ENCODE assay signal across 8 cellular contexts in genomic region chr17:79778504-79779087, GRCh38. TPM values are rescaled to one million over a fixed set of nuclear protein-coding genes. Genes with fewer than 3 reads are reported as not detected.
DNase-seq lines count a peak whose midpoint lies in the region; ATAC-seq and TF ChIP-seq lines count a peak whose summit lies in the region.

No MANE protein-coding gene starts in this region.

- WGBS in lung, 2 donors: 1% methylated on average over 35 to 49 of the region's 49 CpGs

- H3K27ac Mint-ChIP-seq in activated CD4-positive, alpha-beta T cell treated with anti-CD3 and anti-CD28 coated beads, Interleukin-2, amount 10 ng/mL, durations not matched to agents 24 days and 14 days: peak overlapping the region; percentile 85

- DNase-seq in activated CD4-positive, alpha-beta T cell treated with anti-CD3 and anti-CD28 coated beads, Interleukin-2, amount 10 ng/mL, durations not matched to agents 24 days and 14 days: peak; percentile 71
- DNase-seq in activated CD4-positive, alpha-beta T cell treated with anti-CD3 and anti-CD28 coated beads for 1 hour: no peak
- DNase-seq in NAMALWA (ENCODE audit: low spot score) (peak; percentile 66), astrocyte of the cerebellum (ENCODE audit: low read depth) (no peak), lung (ENCODE audit: low spot score) (no peak), middle frontal gyrus (ENCODE audit: extremely low spot score, low spot score) (no peak), GM20000 (ENCODE audit: low spot score) (no peak)

- in situ Hi-C loops in astrocyte of the cerebellum (cut with HindIII; ENCODE audit: low sequenced_read_pairs): no loop called here

- peak overlapping the region; percentile 55 for H3K4me3 ChIP-seq in astrocyte of the cerebellum (ENCODE audit: low read depth, low read length)
- H3K4me3 ChIP-seq in lung: peak overlapping the region; percentile 57

- no peak for ATAC-seq in lung (ENCODE audit: insufficient read depth, low FRiP score)
- no peak for ATAC-seq in HG03342 (IDR thresholded peaks at IDR 0.05; ENCODE audit: unreplicated experiment)

- intact Hi-C loops in activated CD4-positive, alpha-beta T cell treated with anti-CD3 and anti-CD28 coated beads, Interleukin-2, amount 10 ng/mL, durations not matched to agents 24 days and 14 days (cut with micrococcal nuclease): loop anchor here (2.0 to 5.0 kb wide), 2 partner anchors 18 to 34 kb away; partner anchors contain the start of gene CBX8

- H3K36me3 Mint-ChIP-seq in activated CD4-positive, alpha-beta T cell treated with anti-CD3 and anti-CD28 coated beads, Interleukin-2, amount 10 ng/mL, durations not matched to agents 24 days and 14 days (ENCODE audit: low read depth): peaks cover 1% of the 10 kb centered on the region

- H3K4me3 Mint-ChIP-seq in activated CD4-positive, alpha-beta T cell treated with anti-CD3 and anti-CD28 coated beads, Interleukin-2, amount 10 ng/mL, durations not matched to agents 24 days and 14 days: peak overlapping the region; percentile 91

- peaks cover 14% of the 10 kb centered on the region for H3K4me1 Mint-ChIP-seq in activated CD4-positive, alpha-beta T cell treated with anti-CD3 and anti-CD28 coated beads, Interleukin-2, amount 10 ng/mL, durations not matched to agents 24 days and 14 days

- no peaks in the 10 kb centered on the region for H3K36me3 ChIP-seq in lung (ENCODE audit: control insufficient read depth in 2 of 2, insufficient read depth in 2 of 2, low read length in 2 of 2)

- no peaks in the 10 kb centered on the region for H3K9me3 Mint-ChIP-seq in activated CD4-positive, alpha-beta T cell treated with anti-CD3 and anti-CD28 coated beads, Interleukin-2, amount 10 ng/mL, durations not matched to agents 24 days and 14 days

- no peaks in the 10 kb centered on the region for H3K27me3 ChIP-seq in lung (ENCODE audit: control insufficient read depth, insufficient read depth)

- H3K27ac ChIP-seq in lung (ENCODE audit: low read depth in 1 of 2, low read length in 1 of 2): no peak overlapping the region

- no peak for TF ChIP-seq CTCF in astrocyte of the cerebellum (IDR thresholded peaks at IDR 0.05; ENCODE audit: low read depth, low read length, missing control alignments)
- no peak for TF ChIP-seq CTCF in lung (IDR thresholded peaks at IDR 0.05; ENCODE audit: control extremely low read depth, extremely low read depth)
- TF ChIP-seq CTCF in GM20000 (IDR thresholded peaks at IDR 0.05; ENCODE audit: extremely low read depth, missing control alignments): no peak

- peaks cover 4% of the 10 kb centered on the region in 2 donors for H3K4me1 ChIP-seq in lung (ENCODE audit: control insufficient read depth in 2 of 2, insufficient read depth in 2 of 2, low read length in 2 of 2)

- peaks cover 62% of the 10 kb centered on the region for H3K27me3 Mint-ChIP-seq in activated CD4-positive, alpha-beta T cell treated with anti-CD3 and anti-CD28 coated beads, Interleukin-2, amount 10 ng/mL, durations not matched to agents 24 days and 14 days

- H3K9me3 ChIP-seq in lung (ENCODE audit: control insufficient read depth in 2 of 2, insufficient read depth in 1 of 2, low read length in 1 of 2): no peaks in the 10 kb centered on the region

RNA-seq across cellular contexts. Expression of gene CBX2, which starts 0.6 kb away (rescaled TPM):
- 7.5 and 8.2 TPM in 2 replicates for total RNA-seq in activated CD4-positive, alpha-beta T cell treated with anti-CD3 and anti-CD28 coated beads, Interleukin-2, amount 10 ng/mL, durations not matched to agents 24 days and 14 days
- 10 to 100 TPM in 1 of 2 donors, 1 to 10 TPM in 1; 3.8 to 13.5 TPM for total RNA-seq in lung
- 1 to 10 TPM; 1.4 to 2.2 TPM for polyA plus RNA-seq in lung

RNA-seq across cellular contexts. Expression of gene CBX8, which starts 18.3 kb away (rescaled TPM):
- total RNA-seq in activated CD4-positive, alpha-beta T cell treated with anti-CD3 and anti-CD28 coated beads, Interleukin-2, amount 10 ng/mL, durations not matched to agents 24 days and 14 days: 9.4 TPM in 2 replicates
- total RNA-seq in lung: 1 to 10 TPM; 4.8 to 9.3 TPM
- polyA plus RNA-seq in lung: 1 to 10 TPM; 5.5 TPM

RNA-seq across cellular contexts. Expression of gene ENPP7, which starts 47.9 kb away (rescaled TPM):
- total RNA-seq in activated CD4-positive, alpha-beta T cell treated with anti-CD3 and anti-CD28 coated beads, Interleukin-2, amount 10 ng/mL, durations not matched to agents 24 days and 14 days: 0.09 TPM in 1 of 2 replicates, not detected in the other
- under 1 TPM in 1 of 2 donors, not detected in 1; 0.31 TPM for total RNA-seq in lung
- polyA plus RNA-seq in lung: not detected

Comparison
In these comparisons a context has a peak if more than half of its experiments do, and no peak if none do; other contexts are left out.
1. DNase-seq: peak in activated CD4-positive, alpha-beta T cell treated with anti-CD3 and anti-CD28 coated beads, Interleukin-2, amount 10 ng/mL, durations not matched to agents 24 days and 14 days (single experiment) and NAMALWA (single experiment); none in activated CD4-positive, alpha-beta T cell treated with anti-CD3 and anti-CD28 coated beads for 1 hour (single experiment), astrocyte of the cerebellum (single experiment), lung (single experiment), middle frontal gyrus (single experiment) and GM20000 (single experiment).